16 cellular contexts compared by ENCODE assay signal in the genomic region with DNA sequence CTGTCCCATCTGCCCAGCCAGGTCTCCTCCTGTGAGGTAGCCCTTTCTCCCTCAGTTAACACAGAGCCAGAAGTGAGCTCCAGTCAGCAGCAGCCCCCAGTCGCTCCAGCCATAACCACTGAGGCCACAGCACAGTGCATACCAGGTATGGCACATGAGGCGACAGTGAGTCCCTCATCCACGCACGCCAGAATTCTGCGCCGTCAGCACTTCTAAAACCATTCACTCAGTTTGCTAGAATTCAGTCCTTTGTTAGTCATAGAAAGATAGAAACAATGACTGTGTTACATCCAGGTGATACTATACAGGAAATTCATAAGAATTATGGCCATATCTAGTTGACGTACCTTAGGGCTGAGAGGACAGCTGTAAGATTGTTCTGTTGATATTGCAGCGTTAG.
DNase-seq lines count a peak whose midpoint lies in the region; ATAC-seq, FAIRE-seq and TF ChIP-seq lines count a peak whose summit lies in the region.
"Had no signal": no experiment of that assay in that cellular context is flagged by ENCODE, and none has a peak within 500 bp of the region (broad histone marks: within the 10 kb centered on the region; RNA-seq: fewer than 3 reads in every experiment).

No MANE protein-coding gene starts in this region.

- H4K20me1 ChIP-seq in H9 (ENCODE audit: control insufficient read depth, insufficient read depth, insufficient read length) (no peaks in the 10 kb centered on the region), H1 (replicated peaks in 1 of 2; ENCODE audit: control insufficient read depth in 1 of 2, insufficient read depth in 2 of 2, low read length in 2 of 2) (peaks cover 6 to 8% of the 10 kb centered on the region in 2 experiments), neural progenitor cell (ENCODE audit: low read depth) (peaks cover 87% of the 10 kb centered on the region)

- CTCF ChIA-PET in activated CD4-positive, alpha-beta memory T cell treated with anti-CD3 and anti-CD28 coated beads for 36 hours (lab: Charles Lee), result no interaction called here
- CTCF ChIA-PET in activated CD4-positive, alpha-beta memory T cell treated with anti-CD3 and anti-CD28 coated beads, Interleukin-2, amount 10 ng/mL, durations not matched to agents 7 days and 5 days (lab: Charles Lee), result no interaction called here
- CTCF ChIA-PET in H1 (lab: Charles Lee; ENCODE audit: partially characterized antibody), result interaction anchor here (0.7 to 1.9 kb wide), 4 partner anchors 11 to 136 kb away, joined by 3 to 5 read pairs (median 4); no protein-coding TSS in a partner anchor

- TF ChIP-seq CTCF in H9 (conservative IDR thresholded peaks at IDR 0.05) (no peak), H1 (IDR thresholded peaks at IDR 0.05; ENCODE audit: control extremely low read depth in 1 of 3, insufficient read depth in 1 of 3, low read depth in 1 of 3, low read length in 3 of 3) (no peak), neural progenitor cell (IDR thresholded peaks at IDR 0.05) (no peak)

- H3K4ac ChIP-seq in H9 (ENCODE audit: low read depth, low read length), result no peak overlapping the region
- H3K4ac ChIP-seq in H1 (replicated peaks; ENCODE audit: insufficient read length, low read depth, low read length), result no peak overlapping the region

- H3K18ac ChIP-seq in H9 (ENCODE audit: insufficient read length, low read depth, low read length), result no peak overlapping the region
- no peak overlapping the region for H3K18ac ChIP-seq in H1 (ENCODE audit: extremely low read depth, low read length)

- no peak overlapping the region for H2BK20ac ChIP-seq in H9 (ENCODE audit: low read depth, low read length, poor library complexity, severe bottlenecking)
- H2BK20ac ChIP-seq in H1 (ENCODE audit: low read length), result no peak overlapping the region

- H3K23me2 ChIP-seq in H9 (ENCODE audit: insufficient read length, low read depth, low read length, poor library complexity, severe bottlenecking) (no peaks in the 10 kb centered on the region), H1 (ENCODE audit: low read depth, low read length) (no peaks in the 10 kb centered on the region)

- H2AFZ ChIP-seq in H9 (ENCODE audit: low read length) (no peak overlapping the region), H1 (ENCODE audit: low read length) (no peak overlapping the region), neural progenitor cell (replicated peaks) (no peak overlapping the region)

- DNase-seq in activated CD4-positive, alpha-beta memory T cell treated with anti-CD3 and anti-CD28 coated beads for 36 hours, result peak; percentile 12
- DNase-seq in activated CD4-positive, alpha-beta memory T cell treated with anti-CD3 and anti-CD28 coated beads, Interleukin-2, amount 10 ng/mL, durations not matched to agents 7 days and 5 days, result no peak
- DNase-seq in H9 (no peak), H1 (ENCODE audit: low read depth in 1 of 2, low spot score in 2 of 2) (no peak), neural progenitor cell (ENCODE audit: low spot score) (no peak)
- DNase-seq: CD4-positive, alpha-beta memory T cell; DMS153; DMS79 treated with DMSO at 0.1 percent for 48 hours; GF-D8; H7; KBM-7 had no signal

- H3K27me3 Mint-ChIP-seq in activated CD4-positive, alpha-beta memory T cell treated with anti-CD3 and anti-CD28 coated beads for 36 hours, result no peaks in the 10 kb centered on the region
- no peaks in the 10 kb centered on the region for H3K27me3 Mint-ChIP-seq in activated CD4-positive, alpha-beta memory T cell treated with anti-CD3 and anti-CD28 coated beads, Interleukin-2, amount 10 ng/mL, durations not matched to agents 7 days and 5 days
- H3K27me3 Mint-ChIP-seq in H9 (ENCODE audit: low read depth), result no peaks in the 10 kb centered on the region; the same call in 1 of the 2 replicates
- peaks cover 2% of the 10 kb centered on the region for H3K27me3 Mint-ChIP-seq in neural progenitor cell (ENCODE audit: insufficient read depth, low read depth)
- H3K27me3 Mint-ChIP-seq: CD4-positive, alpha-beta memory T cell had no signal

- no peaks in the 10 kb centered on the region; the same call in 1 of the 2 replicates for H3K4me1 ChIP-seq in H9 (ENCODE audit: insufficient read depth, low read length)
- H3K4me1 ChIP-seq in H1 (replicated peaks in 1 of 4; ENCODE audit: control insufficient read depth in 3 of 4, insufficient read depth in 4 of 4, low read length in 3 of 4), result peaks cover 0 to 3% (median 0%) of the 10 kb centered on the region in 4 experiments; a peak in 1 of 7 replicates
- H3K4me1 ChIP-seq in neural progenitor cell, result peaks cover 5% of the 10 kb centered on the region

- no peak for TF ChIP-seq RAD21 in H1 (IDR thresholded peaks at IDR 0.05 in 1 of 2, conservative IDR thresholded peaks at IDR 0.05 in 1 of 2; ENCODE audit: low read depth in 2 of 2, low read length in 2 of 2)

- H3K79me2 ChIP-seq in H9 (ENCODE audit: insufficient read depth, low read length) (peaks cover 3% of the 10 kb centered on the region; the same call in 1 of the 2 replicates), H1 (ENCODE audit: control insufficient read depth in 1 of 2, insufficient read depth in 2 of 2, low read length in 2 of 2) (peaks cover 0 to 79% of the 10 kb centered on the region in 2 experiments; a peak in 3 of 4 replicates), neural progenitor cell (ENCODE audit: low read depth) (peaks cover 82% of the 10 kb centered on the region)

- H3K36me3 ChIP-seq in H1 (ENCODE audit: control insufficient read depth in 2 of 4, insufficient read depth in 4 of 4, low read length in 3 of 4), result peaks cover 0 to 14% (median 4%) of the 10 kb centered on the region in 4 experiments; a peak in 3 of 8 replicates
- H3K36me3 ChIP-seq in neural progenitor cell, result no peaks in the 10 kb centered on the region

- H3K4me3 Mint-ChIP-seq in activated CD4-positive, alpha-beta memory T cell treated with anti-CD3 and anti-CD28 coated beads for 36 hours, result no peak overlapping the region
- no peak overlapping the region for H3K4me3 Mint-ChIP-seq in activated CD4-positive, alpha-beta memory T cell treated with anti-CD3 and anti-CD28 coated beads, Interleukin-2, amount 10 ng/mL, durations not matched to agents 7 days and 5 days
- H3K4me3 Mint-ChIP-seq in H9, result no peak overlapping the region
- no peak overlapping the region for H3K4me3 Mint-ChIP-seq in neural progenitor cell
- H3K4me3 Mint-ChIP-seq: CD14-positive monocyte; CD4-positive, alpha-beta memory T cell had no signal

- no peak overlapping the region for H3K23ac ChIP-seq in H9 (ENCODE audit: insufficient read length, low read depth, low read length)
- no peak overlapping the region for H3K23ac ChIP-seq in H1 (ENCODE audit: insufficient read length)

- H3T11ph ChIP-seq in H9 (ENCODE audit: low read length), result no peak overlapping the region

- peaks cover 2% of the 10 kb centered on the region for H3K36me3 Mint-ChIP-seq in activated CD4-positive, alpha-beta memory T cell treated with anti-CD3 and anti-CD28 coated beads for 36 hours
- no peaks in the 10 kb centered on the region for H3K36me3 Mint-ChIP-seq in activated CD4-positive, alpha-beta memory T cell treated with anti-CD3 and anti-CD28 coated beads, Interleukin-2, amount 10 ng/mL, durations not matched to agents 7 days and 5 days (ENCODE audit: low read depth)
- H3K36me3 Mint-ChIP-seq in H9 (ENCODE audit: insufficient read depth in 1 of 3, low read depth in 3 of 3) (peaks cover 11 to 16% (median 11%) of the 10 kb centered on the region in 3 experiments), neural progenitor cell (peaks cover 26% of the 10 kb centered on the region)

- no peaks in the 10 kb centered on the region for H3K27me3 ChIP-seq in H9 (ENCODE audit: insufficient read depth, low read length)
- no peaks in the 10 kb centered on the region for H3K27me3 ChIP-seq in H1 (replicated peaks in 1 of 4; ENCODE audit: control insufficient read depth in 3 of 4, extremely low read depth in 1 of 4, insufficient read depth in 3 of 4, low read length in 3 of 4)
- H3K27me3 ChIP-seq in neural progenitor cell, result no peaks in the 10 kb centered on the region
- H3K27me3 ChIP-seq: BLaER1 had no signal

- H3K14ac ChIP-seq in H9 (ENCODE audit: insufficient read depth, low read length) (no peak overlapping the region; the same call in 1 of the 2 replicates), H1 (ENCODE audit: insufficient read length) (no peak overlapping the region)

- H3K9ac ChIP-seq in H9 (ENCODE audit: extremely low read depth, insufficient read length, low read length) (no peak overlapping the region), H1 (replicated peaks in 1 of 4; ENCODE audit: extremely low read depth in 1 of 4, low read depth in 3 of 4, low read length in 3 of 4) (no peak overlapping the region), neural progenitor cell (no peak overlapping the region)
- H3K9ac ChIP-seq: BLaER1 had no signal

- H4K91ac ChIP-seq in H9 (ENCODE audit: insufficient read length, low read depth, low read length), result no peak overlapping the region
- H4K91ac ChIP-seq in H1 (replicated peaks; ENCODE audit: insufficient read length, low read length), result no peak overlapping the region

- H3K56ac ChIP-seq in H9 (ENCODE audit: insufficient read length, low read depth, low read length) (no peak overlapping the region), H1 (replicated peaks; ENCODE audit: insufficient read length, low read depth, low read length) (no peak overlapping the region)

- H3K4me3 ChIP-seq in H1 (ENCODE audit: extremely low read depth in 1 of 4, insufficient read depth in 2 of 4, low read depth in 3 of 4, low read length in 4 of 4), result no peak overlapping the region
- no peak overlapping the region for H3K4me3 ChIP-seq in neural progenitor cell
- H3K4me3 ChIP-seq: BLaER1 had no signal

- 100% methylated on average over 1 of the region's 8 CpGs for WGBS in H9 (ENCODE audit: extremely low coverage, insufficient read length, low lambda C conversion rate)
- 98% methylated on average over 8 of the region's 8 CpGs; no CpG with 5 or more reads in 1 of the 2 experiments for WGBS in H1 (ENCODE audit: extremely low coverage in 1 of 2, insufficient coverage in 1 of 2, insufficient read length in 1 of 2, insufficient replicate concordance in 2 of 2, low coverage in 1 of 2, low lambda C conversion rate in 2 of 2, missing lambda C conversion rate in 1 of 2), 2 experiments

- no peak overlapping the region for H2BK15ac ChIP-seq in H9 (ENCODE audit: low read depth, low read length)
- H2BK15ac ChIP-seq in H1 (ENCODE audit: low read length), result no peak overlapping the region

- H3K27ac ChIP-seq in H9 (ENCODE audit: insufficient read length, low read depth, low read length) (no peak overlapping the region), H1 (ENCODE audit: low read depth, low read length) (no peak overlapping the region), neural progenitor cell (no peak overlapping the region)
- H3K27ac ChIP-seq: 22Rv1, BLaER1 had no signal

- intact Hi-C loops in activated CD4-positive, alpha-beta memory T cell treated with anti-CD3 and anti-CD28 coated beads for 36 hours (cut with micrococcal nuclease), result no loop called here

- no peaks in the 10 kb centered on the region for H3K79me1 ChIP-seq in H9 (ENCODE audit: insufficient read depth, low read depth, low read length, poor library complexity, severe bottlenecking)
- peaks cover 17% of the 10 kb centered on the region for H3K79me1 ChIP-seq in H1 (ENCODE audit: low read depth, low read length)

- no peak overlapping the region for H3K27ac Mint-ChIP-seq in activated CD4-positive, alpha-beta memory T cell treated with anti-CD3 and anti-CD28 coated beads for 36 hours
- H3K27ac Mint-ChIP-seq in activated CD4-positive, alpha-beta memory T cell treated with anti-CD3 and anti-CD28 coated beads, Interleukin-2, amount 10 ng/mL, durations not matched to agents 7 days and 5 days, result no peak overlapping the region
- H3K27ac Mint-ChIP-seq in H9, result peak overlapping the region in 2 of 3 experiments; percentile 46 to 85; a peak in 5 of 7 replicates
- peak overlapping the region; percentile 7 for H3K27ac Mint-ChIP-seq in neural progenitor cell
- H3K27ac Mint-ChIP-seq: CD4-positive, alpha-beta memory T cell had no signal

- no peak overlapping the region for H2AK5ac ChIP-seq in H9 (ENCODE audit: insufficient read length, low read length)
- H2AK5ac ChIP-seq in H1 (ENCODE audit: low read depth, low read length), result no peak overlapping the region

- H2BK120ac ChIP-seq in H9 (ENCODE audit: low read depth, low read length, poor library complexity, severe bottlenecking) (no peak overlapping the region), H1 (replicated peaks; ENCODE audit: low read depth, low read length) (no peak overlapping the region)

- no peak overlapping the region for H2BK12ac ChIP-seq in H9 (ENCODE audit: insufficient read length, low read depth, low read length)
- H2BK12ac ChIP-seq in H1 (ENCODE audit: low read depth, low read length), result no peak overlapping the region

- H4K8ac ChIP-seq in H9 (replicated peaks; ENCODE audit: insufficient read length, low read depth, low read length) (no peak overlapping the region), H1 (ENCODE audit: extremely low read depth, insufficient read depth, low read length) (0 out of 2 replicates have a peak overlapping the region, but pooled peaks have one; percentile 28)

- no peaks in the 10 kb centered on the region for H3K9me3 Mint-ChIP-seq in activated CD4-positive, alpha-beta memory T cell treated with anti-CD3 and anti-CD28 coated beads for 36 hours
- no peaks in the 10 kb centered on the region for H3K9me3 Mint-ChIP-seq in activated CD4-positive, alpha-beta memory T cell treated with anti-CD3 and anti-CD28 coated beads, Interleukin-2, amount 10 ng/mL, durations not matched to agents 7 days and 5 days
- H3K9me3 Mint-ChIP-seq in H9 (no peaks in the 10 kb centered on the region), neural progenitor cell (peaks cover 5% of the 10 kb centered on the region)
- H3K9me3 Mint-ChIP-seq: CD4-positive, alpha-beta memory T cell had no signal

- no peak overlapping the region for H4K5ac ChIP-seq in H9 (ENCODE audit: insufficient read length, low read depth, low read length)
- H4K5ac ChIP-seq in H1 (ENCODE audit: insufficient read length, low read depth, low read length), result no peak overlapping the region

- no peak overlapping the region for H2BK5ac ChIP-seq in H9 (ENCODE audit: insufficient read length, low read length)
- no peak overlapping the region for H2BK5ac ChIP-seq in H1 (ENCODE audit: low read depth, low read length)

- H3K4me2 ChIP-seq in H9 (ENCODE audit: insufficient read depth, insufficient read length, low read length) (no peak overlapping the region), H1 (ENCODE audit: insufficient read depth in 1 of 2, low read depth in 2 of 2, low read length in 2 of 2) (no peak overlapping the region), neural progenitor cell (no peak overlapping the region)
- H3K4me2 ChIP-seq: BLaER1 had no signal

- H3K4me1 Mint-ChIP-seq in activated CD4-positive, alpha-beta memory T cell treated with anti-CD3 and anti-CD28 coated beads for 36 hours (ENCODE audit: low read depth), result no peaks in the 10 kb centered on the region
- no peaks in the 10 kb centered on the region for H3K4me1 Mint-ChIP-seq in activated CD4-positive, alpha-beta memory T cell treated with anti-CD3 and anti-CD28 coated beads, Interleukin-2, amount 10 ng/mL, durations not matched to agents 7 days and 5 days
- H3K4me1 Mint-ChIP-seq in H9 (peaks cover 22 to 28% of the 10 kb centered on the region in 2 experiments), neural progenitor cell (peaks cover 29% of the 10 kb centered on the region)
- H3K4me1 Mint-ChIP-seq: CD4-positive, alpha-beta memory T cell had no signal

- TF ChIP-seq EP300 in H1 (IDR thresholded peaks at IDR 0.05; ENCODE audit: borderline replicate concordance in 1 of 2, low read depth in 2 of 2, low read length in 2 of 2), result no peak

- TF ChIP-seq POLR2A in H1 (IDR thresholded peaks at IDR 0.05; ENCODE audit: control extremely low read depth in 1 of 2, low read depth in 2 of 2, low read length in 2 of 2), result no peak

- H3F3A ChIP-seq in neural progenitor cell (ENCODE audit: low read depth), result no peaks in the 10 kb centered on the region

- ATAC-seq in GM21526 (IDR thresholded peaks at IDR 0.05; ENCODE audit: low FRiP score, unreplicated experiment) (no peak), GM18909 (IDR thresholded peaks at IDR 0.05; ENCODE audit: poor library complexity, unreplicated experiment) (no peak)

- no peak for FAIRE-seq in H1 (lab: Jason Lieb, UNC)

- POLR2A ChIA-PET in activated CD4-positive, alpha-beta memory T cell treated with anti-CD3 and anti-CD28 coated beads for 36 hours (lab: Charles Lee), result no interaction called here
- POLR2A ChIA-PET in activated CD4-positive, alpha-beta memory T cell treated with anti-CD3 and anti-CD28 coated beads, Interleukin-2, amount 10 ng/mL, durations not matched to agents 7 days and 5 days (lab: Charles Lee), result no interaction called here
- POLR2A ChIA-PET in H1 (lab: Charles Lee; ENCODE audit: partially characterized antibody), result interaction anchor here (1.0 kb wide), 2 partner anchors 64 to 89 kb away, joined by 3 read pairs; a partner anchor contains a TSS

- no peaks in the 10 kb centered on the region for H3K9me3 ChIP-seq in H9 (ENCODE audit: control insufficient read depth, low read depth, low read length)
- H3K9me3 ChIP-seq in H1 (ENCODE audit: insufficient read depth in 2 of 2, low read depth in 1 of 2, low read length in 1 of 2), result no peaks in the 10 kb centered on the region
- no peaks in the 10 kb centered on the region for H3K9me3 ChIP-seq in neural progenitor cell (ENCODE audit: low read depth)
- H3K9me3 ChIP-seq: BLaER1 had no signal

Comparison
In these comparisons a context has a peak if more than half of its experiments do, and no peak if none do; other contexts are left out.
1. H3K27ac Mint-ChIP-seq: peak in H9 (2 of 3) and neural progenitor cell (single experiment); none in activated CD4-positive, alpha-beta memory T cell treated with anti-CD3 and anti-CD28 coated beads for 36 hours (single experiment) and activated CD4-positive, alpha-beta memory T cell treated with anti-CD3 and anti-CD28 coated beads, Interleukin-2, amount 10 ng/mL, durations not matched to agents 7 days and 5 days (single experiment).